11 cellular contexts compared by ENCODE assay signal in genomic region chr2:45918816-45919655, GRCh38.
DNase-seq lines count a peak whose midpoint lies in the region; ATAC-seq lines count a peak whose summit lies in the region.
"Had no signal": no experiment of that assay in that cellular context is flagged by ENCODE, and none has a peak within 500 bp of the region (broad histone marks: within the 10 kb centered on the region; RNA-seq: fewer than 3 reads in every experiment).

No MANE protein-coding gene starts in this region.

- H3K4me1 Mint-ChIP-seq in activated naive CD4-positive, alpha-beta T cell treated with anti-CD3 and anti-CD28 coated beads, Interleukin-2, amount 10 ng/mL, durations not matched to agents 7 days and 5 days: peaks cover 5% of the 10 kb centered on the region

- H3K9me3 ChIP-seq in BLaER1: peaks cover 12% of the 10 kb centered on the region; the same call in 1 of the 2 replicates
- H3K9me3 ChIP-seq: MG63, neutrophil had no signal

- H3K36me3 Mint-ChIP-seq in activated naive CD4-positive, alpha-beta T cell treated with anti-CD3 and anti-CD28 coated beads, Interleukin-2, amount 10 ng/mL, durations not matched to agents 7 days and 5 days: no peaks in the 10 kb centered on the region

- peaks cover 58% of the 10 kb centered on the region for H3K4me1 ChIP-seq in BLaER1

- H3K4me2 ChIP-seq in BLaER1: peak overlapping the region; percentile 89

- peak overlapping the region; percentile 45 for H3K4me3 ChIP-seq in BLaER1
- H3K4me3 ChIP-seq: MG63 had no signal

- no peaks in the 10 kb centered on the region for H3K27me3 Mint-ChIP-seq in activated naive CD4-positive, alpha-beta T cell treated with anti-CD3 and anti-CD28 coated beads, Interleukin-2, amount 10 ng/mL, durations not matched to agents 7 days and 5 days
- H3K27me3 Mint-ChIP-seq: dendritic cell treated with granulocyte-macrophage colony-stimulating factor and Interleukin-4, amounts not matched to agents 40 ng/mL and 50 ng/mL, for 4 days had no signal

- peak overlapping the region; percentile 80 for H3K27ac ChIP-seq in BLaER1
- H3K27ac ChIP-seq: neutrophil had no signal

- no peak overlapping the region for H3K4me3 Mint-ChIP-seq in activated naive CD4-positive, alpha-beta T cell treated with anti-CD3 and anti-CD28 coated beads, Interleukin-2, amount 10 ng/mL, durations not matched to agents 7 days and 5 days
- H3K4me3 Mint-ChIP-seq: dendritic cell treated with granulocyte-macrophage colony-stimulating factor and Interleukin-4, amounts not matched to agents 40 ng/mL and 50 ng/mL, for 4 days had no signal

- H4K20me1 ChIP-seq in BLaER1: peaks cover 69% of the 10 kb centered on the region

- no peak overlapping the region for H3K27ac Mint-ChIP-seq in activated naive CD4-positive, alpha-beta T cell treated with anti-CD3 and anti-CD28 coated beads, Interleukin-2, amount 10 ng/mL, durations not matched to agents 7 days and 5 days
- H3K27ac Mint-ChIP-seq: dendritic cell treated with granulocyte-macrophage colony-stimulating factor and Interleukin-4, amounts not matched to agents 40 ng/mL and 50 ng/mL, for 4 days had no signal

- H3K36me3 ChIP-seq in BLaER1: peaks cover 35% of the 10 kb centered on the region
- H3K36me3 ChIP-seq: MG63, neutrophil had no signal

- DNase-seq in NCI-H146 treated with DMSO at 0.1 percent for 48 hours (lab: John Stamatoyannopoulos, UW; ENCODE audit: unreplicated experiment) (peak; percentile 62), dermis microvascular lymphatic vessel endothelial cell (ENCODE audit: low read depth in 2 of 2) (peak; percentile 60 to 83), H4 (ENCODE audit: low spot score) (no peak)
- no peak for DNase-seq in central memory CD4-positive, alpha-beta T cell
- DNase-seq in activated naive CD4-positive, alpha-beta T cell treated with anti-CD3 and anti-CD28 coated beads, Interleukin-2, amount 10 ng/mL, durations not matched to agents 7 days and 5 days: no peak
- DNase-seq: MG63 had no signal

- no peaks in the 10 kb centered on the region for H3K9me3 Mint-ChIP-seq in activated naive CD4-positive, alpha-beta T cell treated with anti-CD3 and anti-CD28 coated beads, Interleukin-2, amount 10 ng/mL, durations not matched to agents 7 days and 5 days
- H3K9me3 Mint-ChIP-seq: dendritic cell treated with granulocyte-macrophage colony-stimulating factor and Interleukin-4, amounts not matched to agents 40 ng/mL and 50 ng/mL, for 4 days had no signal

- no peaks in the 10 kb centered on the region for H3K27me3 ChIP-seq in BLaER1
- H3K27me3 ChIP-seq: MG63, neutrophil had no signal

- CTCF ChIA-PET in activated naive CD4-positive, alpha-beta T cell treated with anti-CD3 and anti-CD28 coated beads, Interleukin-2, amount 10 ng/mL, durations not matched to agents 7 days and 5 days (lab: Charles Lee): no interaction called here

- peak; percentile 36 for ATAC-seq in GM18907 (IDR thresholded peaks at IDR 0.05; ENCODE audit: unreplicated experiment)
- no peak for ATAC-seq in GM18520 (IDR thresholded peaks at IDR 0.05; ENCODE audit: unreplicated experiment)

- H3K9ac ChIP-seq in BLaER1: peak overlapping the region; percentile 52

Comparison
In these comparisons a context has a peak if more than half of its experiments do, and no peak if none do; other contexts are left out.
1. DNase-seq: peak in NCI-H146 treated with DMSO at 0.1 percent for 48 hours (single experiment) and dermis microvascular lymphatic vessel endothelial cell (2 of 2); none in central memory CD4-positive, alpha-beta T cell (single experiment), activated naive CD4-positive, alpha-beta T cell treated with anti-CD3 and anti-CD28 coated beads, Interleukin-2, amount 10 ng/mL, durations not matched to agents 7 days and 5 days (single experiment) and H4 (single experiment).